ENCODE assay signal across 8 cellular contexts in genomic region chrX:65196758-65197371, GRCh38.
DNase-seq lines count a peak whose midpoint lies in the region; ATAC-seq, FAIRE-seq and TF ChIP-seq lines count a peak whose summit lies in the region.

No MANE protein-coding gene starts in this region.

- ATAC-seq in upper lobe of left lung (ENCODE audit: low FRiP score in 2 of 2) (no peak), gastrocnemius medialis (no peak), GM18861 (IDR thresholded peaks at IDR 0.05; ENCODE audit: unreplicated experiment) (no peak)

- intact Hi-C loops in kidney (cut with DNase I) (no loop called here), gastrocnemius medialis (cut with DNase I; ENCODE audit: low total_unique reads) (no loop called here), ovary (cut with DNase I) (no loop called here)

- no peaks in the 10 kb centered on the region for H3K36me3 ChIP-seq in cardiac muscle cell
- no peaks in the 10 kb centered on the region for H3K36me3 ChIP-seq in right atrium auricular region
- no peaks in the 10 kb centered on the region for H3K36me3 ChIP-seq in kidney (ENCODE audit: control insufficient read depth in 1 of 2, insufficient read depth in 2 of 2, low read length in 2 of 2)
- no peaks in the 10 kb centered on the region for H3K36me3 ChIP-seq in upper lobe of left lung
- H3K36me3 ChIP-seq in gastrocnemius medialis = no peaks in the 10 kb centered on the region
- H3K36me3 ChIP-seq in ovary = no peaks in the 10 kb centered on the region

- FAIRE-seq in kidney (lab: Jason Lieb, UNC) = no peak

- no peaks in the 10 kb centered on the region for H3K9me3 ChIP-seq in cardiac muscle cell (ENCODE audit: low read depth)
- H3K9me3 ChIP-seq in right atrium auricular region = no peaks in the 10 kb centered on the region
- no peaks in the 10 kb centered on the region for H3K9me3 ChIP-seq in kidney (ENCODE audit: control insufficient read depth in 1 of 2, low read length in 2 of 2)
- H3K9me3 ChIP-seq in upper lobe of left lung = no peaks in the 10 kb centered on the region
- no peaks in the 10 kb centered on the region for H3K9me3 ChIP-seq in gastrocnemius medialis
- H3K9me3 ChIP-seq in ovary = no peaks in the 10 kb centered on the region

- WGBS in upper lobe of left lung, 2 donors = 17 to 18% methylated on average over 9 to 15 of the region's 15 CpGs
- WGBS in ovary, 3 donors = 12 to 23% (median 18%) methylated on average over 15 of the region's 15 CpGs

- DNase-seq in cardiac muscle cell (ENCODE audit: low read depth in 1 of 2, low spot score in 1 of 2) = peak in 1 of 2 donors; percentile 61
- DNase-seq in right atrium auricular region (ENCODE audit: low spot score) = no peak
- DNase-seq in SK-N-DZ (ENCODE audit: low spot score) = peak; percentile 41
- DNase-seq in kidney = no peak
- peak; percentile 26 to 42 for DNase-seq in upper lobe of left lung
- no peak for DNase-seq in gastrocnemius medialis
- DNase-seq in ovary = no peak

- in situ Hi-C loops in gastrocnemius medialis (cut with MboI; ENCODE audit: low sequenced_read_pairs in 4 of 4) = no loop called here

- TF ChIP-seq POLR2A in upper lobe of left lung (IDR thresholded peaks at IDR 0.05) (no peak), gastrocnemius medialis (IDR thresholded peaks at IDR 0.05) (no peak), ovary (IDR thresholded peaks at IDR 0.05) (no peak)

- H3K27ac ChIP-seq in cardiac muscle cell (no peak overlapping the region), right atrium auricular region (no peak overlapping the region), kidney (ENCODE audit: low read depth in 2 of 2, low read length in 2 of 2) (no peak overlapping the region), upper lobe of left lung (no peak overlapping the region), gastrocnemius medialis (no peak overlapping the region), ovary (no peak overlapping the region)

- H3K27me3 ChIP-seq in cardiac muscle cell (no peaks in the 10 kb centered on the region), right atrium auricular region (no peaks in the 10 kb centered on the region), upper lobe of left lung (peaks cover 0 to 5% (median 0%) of the 10 kb centered on the region in 4 donors), gastrocnemius medialis (no peaks in the 10 kb centered on the region), ovary (no peaks in the 10 kb centered on the region)

- TF ChIP-seq EP300 in upper lobe of left lung (IDR thresholded peaks at IDR 0.05) (no peak), ovary (IDR thresholded peaks at IDR 0.05) (no peak)

- H3K9ac ChIP-seq in kidney (ENCODE audit: low read length in 2 of 2) = no peak overlapping the region

- TF ChIP-seq CTCF in cardiac muscle cell (IDR thresholded peaks at IDR 0.05; ENCODE audit: low read depth, low read length) = no peak
- TF ChIP-seq CTCF in right atrium auricular region (IDR thresholded peaks at IDR 0.05) = peak in 1 of 2 donors; percentile 30
- peak; percentile 13 for TF ChIP-seq CTCF in kidney (IDR thresholded peaks at IDR 0.05; ENCODE audit: borderline replicate concordance, extremely low read depth, insufficient read depth)
- peak in 1 of 6 experiments; percentile 7 for TF ChIP-seq CTCF in upper lobe of left lung (IDR thresholded peaks at IDR 0.05)
- TF ChIP-seq CTCF in gastrocnemius medialis (IDR thresholded peaks at IDR 0.05 in 4 of 5, conservative IDR thresholded peaks at IDR 0.05 in 1 of 5) = no peak
- TF ChIP-seq CTCF in ovary (IDR thresholded peaks at IDR 0.05) = no peak

- H3K4me1 ChIP-seq in cardiac muscle cell (ENCODE audit: low read depth) (no peaks in the 10 kb centered on the region), right atrium auricular region (no peaks in the 10 kb centered on the region), kidney (ENCODE audit: control insufficient read depth in 1 of 2, insufficient read depth in 1 of 2, low read depth in 1 of 2, low read length in 2 of 2) (no peaks in the 10 kb centered on the region), upper lobe of left lung (no peaks in the 10 kb centered on the region), gastrocnemius medialis (no peaks in the 10 kb centered on the region), ovary (ENCODE audit: insufficient read depth) (no peaks in the 10 kb centered on the region)

- H3K4me3 ChIP-seq in cardiac muscle cell = peak overlapping the region; percentile 8
- no peak overlapping the region for H3K4me3 ChIP-seq in right atrium auricular region
- H3K4me3 ChIP-seq in kidney (ENCODE audit: low read length in 2 of 2) = peak overlapping the region; percentile 19 to 48
- H3K4me3 ChIP-seq in upper lobe of left lung = no peak overlapping the region
- no peak overlapping the region for H3K4me3 ChIP-seq in gastrocnemius medialis
- H3K4me3 ChIP-seq in ovary = no peak overlapping the region

Comparison
In these comparisons a context has a peak if more than half of its experiments do, and no peak if none do; other contexts are left out.
1. H3K4me3 ChIP-seq: peak in cardiac muscle cell (single experiment) and kidney (2 of 2); none in right atrium auricular region (0 of 2), upper lobe of left lung (0 of 4), gastrocnemius medialis (0 of 4) and ovary (single experiment).
2. DNase-seq: peak in SK-N-DZ (single experiment) and upper lobe of left lung (2 of 2); none in right atrium auricular region (single experiment), kidney (single experiment), gastrocnemius medialis (0 of 2) and ovary (0 of 5).